ENCODE assay signal across 1 cellular context in the genomic region with DNA sequence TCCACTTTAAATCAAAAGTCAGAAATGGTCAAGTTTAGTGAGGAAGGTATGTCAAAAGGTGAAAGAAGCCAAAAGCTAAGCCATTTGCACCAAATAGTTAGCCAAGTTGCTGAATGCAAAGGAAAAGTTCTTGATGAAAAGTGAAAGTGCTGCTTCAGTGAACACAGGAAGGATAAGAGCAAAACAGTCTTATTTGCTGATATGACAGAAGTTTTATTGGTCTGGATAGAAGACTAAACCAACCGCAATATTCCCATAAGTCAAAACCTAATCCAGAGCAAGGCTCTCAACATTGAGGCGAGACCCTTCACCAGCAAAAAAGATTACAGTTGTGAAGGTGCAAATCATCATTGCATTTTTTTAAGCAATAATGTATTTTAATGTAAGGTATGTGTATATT.
TF ChIP-seq lines count a peak whose summit lies in the region.

No MANE protein-coding gene starts in this region.

TF ChIP-seq in HepG2, 621 proteins besides CTCF, POLR2A, EP300 and RAD21 (continued from another document):
- peak; percentile 57 to 79; a peak in 3 of 4 replicates for TF ChIP-seq MAFK (conservative IDR thresholded peaks at IDR 0.05 in 1 of 2, IDR thresholded peaks at IDR 0.05 in 1 of 2; ENCODE audit: low read length in 2 of 2)
